24 cellular contexts compared by ENCODE assay signal in genomic region chr10:77518258-77518909, GRCh38.
"Had no signal": no experiment of that assay in that cellular context is flagged by ENCODE, and none has a peak within 500 bp of the region (broad histone marks: within the 10 kb centered on the region; RNA-seq: fewer than 3 reads in every experiment).

No MANE protein-coding gene starts in this region.

- H3K9ac ChIP-seq: KMS-11 had no signal

- H3K4me2 ChIP-seq: KMS-11 had no signal

- H3K27ac ChIP-seq: KMS-11 had no signal

- H3K36me3 ChIP-seq: MG63 had no signal

- DNase-seq: activated B cell treated with CpG ODN at 0.5 μM for 24 hours; activated CD4-positive, alpha-beta T cell treated with anti-CD3 and anti-CD28 coated beads for 1 hour; activated CD4-positive, alpha-beta T cell treated with anti-CD3 and anti-CD28 coated beads, Interleukin-2, amount 10 ng/mL, durations not matched to agents 24 days and 14 days; activated CD4-positive, alpha-beta T cell treated with anti-CD3 and anti-CD28 coated beads, Interleukin-2, amount 50 U/mL, for 48 hours; activated CD8-positive, alpha-beta memory T cell treated with anti-CD3 and anti-CD28 coated beads, Interleukin-2, amount 10 ng/mL, durations not matched to agents 7 days and 5 days; activated effector memory CD4-positive, alpha-beta T cell treated with anti-CD3 and anti-CD28 coated beads, Interleukin-2, amount 50 U/mL, for 16 hours; activated naive CD4-positive, alpha-beta T cell treated with anti-CD3 and anti-CD28 coated beads for 36 hours; activated T-cell treated with anti-CD3 and anti-CD28 coated beads, Interleukin-2, amount 50 U/mL, for 4 hours; amygdala; MG63; MV-4-11; NCI-H1092 treated with DMSO at 0.1 percent for 48 hours; NCI-H1417 treated with DMSO at 0.1 percent for 48 hours; NCI-H1694; NCI-H2029; NCI-H2107; NCI-H2171 treated with DMSO at 0.1 percent for 48 hours; NCI-H226; NCI-H510A; NCI-H69; NK-92 treated with Interleukin-12 subunit alpha and Interleukin-12 subunit beta, amount 100 ng/mL, for 24 hours; OCI-M1; SHP77 treated with DMSO at 0.1 percent for 48 hours had no signal

- H3K9me3 ChIP-seq: MG63 had no signal

- ATAC-seq: activated CD8-positive, alpha-beta memory T cell treated with anti-CD3 and anti-CD28 coated beads, Interleukin-2, amount 10 ng/mL, durations not matched to agents 7 days and 5 days; activated T-cell treated with anti-CD3 and anti-CD28 coated beads, Interleukin-2, amount 50 U/mL, for 4 hours had no signal

- H3K4me3 ChIP-seq: MG63 had no signal

- H3K27me3 ChIP-seq: MG63 had no signal
